24 cellular contexts compared by ENCODE assay signal in the genomic region with DNA sequence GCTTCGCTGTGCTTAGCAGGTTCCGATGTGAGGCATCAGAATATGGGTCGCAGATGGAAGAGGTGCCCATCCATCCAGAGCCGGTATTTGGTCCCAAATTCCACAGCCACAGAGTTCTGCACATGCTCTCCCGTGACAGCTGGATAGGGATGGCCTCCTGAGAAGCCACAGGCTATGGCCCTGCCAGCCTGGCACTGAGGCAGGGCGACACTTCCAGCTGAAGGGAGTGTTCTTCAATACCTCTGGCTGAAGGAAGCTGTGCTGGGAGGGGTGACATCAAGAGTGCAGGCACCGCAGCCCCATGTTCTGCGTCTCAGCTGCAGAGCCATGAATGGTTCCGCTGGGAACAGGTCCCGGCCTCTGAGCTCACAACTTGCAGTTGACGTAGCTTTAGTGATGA.
DNase-seq lines count a peak whose midpoint lies in the region; ATAC-seq and TF ChIP-seq lines count a peak whose summit lies in the region.
"Had no signal": no experiment of that assay in that cellular context is flagged by ENCODE, and none has a peak within 500 bp of the region (broad histone marks: within the 10 kb centered on the region; RNA-seq: fewer than 3 reads in every experiment).

No MANE protein-coding gene starts in this region.

- no peak overlapping the region for H3K4me3 ChIP-seq in right atrium auricular region
- H3K4me3 ChIP-seq in Panc1 (ENCODE audit: low read depth in 2 of 2, low read length in 2 of 2), result no peak overlapping the region
- H3K4me3 ChIP-seq in esophagus muscularis mucosa, result no peak overlapping the region
- no peak overlapping the region for H3K4me3 ChIP-seq in upper lobe of right lung
- H3K4me3 ChIP-seq in WERI-Rb-1 (ENCODE audit: low read depth, low read length), result no peak overlapping the region
- H3K4me3 ChIP-seq: A549; BLaER1 treated with 17β-estradiol and CSF1 and Interleukin-3, amounts not matched to agents 10 nM and 100 nM; GM12878 had no signal

- no TSS peak for BruUV-seq in Panc1 (replicated peaks; lab: Mats Ljungman, UMichigan)

- intact Hi-C loops in Right ventricle myocardium inferior (cut with DNase I), result no loop called here
- intact Hi-C loops in Panc1 (cut with micrococcal nuclease; ENCODE audit: unreplicated experiment), result no loop called here
- intact Hi-C loops in esophagus muscularis mucosa (cut with DNase I), result no loop called here
- intact Hi-C loops in upper lobe of right lung (cut with DNase I), result no loop called here

- H3K4me1 ChIP-seq in right atrium auricular region (no peaks in the 10 kb centered on the region), Panc1 (ENCODE audit: control insufficient read depth, insufficient read depth, low read length) (no peaks in the 10 kb centered on the region), esophagus muscularis mucosa (no peaks in the 10 kb centered on the region), upper lobe of right lung (no peaks in the 10 kb centered on the region)

- WGBS in esophagus muscularis mucosa, result 88% methylated on average over 10 of the region's 11 CpGs

- no peak for ATAC-seq in Right ventricle myocardium inferior
- 0 out of 2 replicates have a peak, but pooled peaks have one; percentile 42 for ATAC-seq in Panc1
- peak; percentile 10 for ATAC-seq in upper lobe of right lung
- ATAC-seq in GM18517 (IDR thresholded peaks at IDR 0.05; ENCODE audit: unreplicated experiment), result no peak
- ATAC-seq: A549, GM12878 had no signal

- no peaks in the 10 kb centered on the region for H3K9me3 ChIP-seq in right atrium auricular region
- H3K9me3 ChIP-seq in Panc1 (ENCODE audit: control insufficient read depth, insufficient read depth, low read depth, low read length), result no peaks in the 10 kb centered on the region
- no peaks in the 10 kb centered on the region for H3K9me3 ChIP-seq in esophagus muscularis mucosa
- no peaks in the 10 kb centered on the region for H3K9me3 ChIP-seq in upper lobe of right lung
- H3K9me3 ChIP-seq in WERI-Rb-1 (ENCODE audit: severe bottlenecking), result no peaks in the 10 kb centered on the region
- H3K9me3 ChIP-seq: A549; BLaER1 treated with 17β-estradiol and CSF1 and Interleukin-3, amounts not matched to agents 10 nM and 100 nM had no signal

- no peaks in the 10 kb centered on the region for H3K27me3 ChIP-seq in right atrium auricular region
- H3K27me3 ChIP-seq in Panc1 (ENCODE audit: control insufficient read depth, insufficient read depth, low read length), result peaks cover 20% of the 10 kb centered on the region
- H3K27me3 ChIP-seq in esophagus muscularis mucosa, result peaks cover 0 to 3% (median 0%) of the 10 kb centered on the region in 4 donors
- no peaks in the 10 kb centered on the region for H3K27me3 ChIP-seq in upper lobe of right lung
- H3K27me3 ChIP-seq in WERI-Rb-1 (ENCODE audit: insufficient read depth, low read depth, severe bottlenecking), result no peaks in the 10 kb centered on the region
- H3K27me3 ChIP-seq: BLaER1 treated with 17β-estradiol and CSF1 and Interleukin-3, amounts not matched to agents 10 nM and 100 nM had no signal

- no peak for TF ChIP-seq POLR2A in esophagus muscularis mucosa (IDR thresholded peaks at IDR 0.05; ENCODE audit: low read depth)

- DNase-seq in Right ventricle myocardium inferior (ENCODE audit: missing footprints) (peak; percentile 51), right atrium auricular region (ENCODE audit: low spot score) (no peak), Panc1 (ENCODE audit: low read depth, low spot score) (no peak), esophagus muscularis mucosa (ENCODE audit: extremely low spot score) (peak; percentile 72), upper lobe of right lung (no peak), iPS-NIHi11 (ENCODE audit: low spot score) (no peak), WERI-Rb-1 (no peak)
- DNase-seq: AML-193; CD4-positive, alpha-beta memory T cell; CD8-positive, alpha-beta memory T cell; COR-L47; DMS 273 treated with DMSO at 0.1 percent for 48 hours; DMS153; DMS53; DMS79; DND-41; EL; GDM1 had no signal

- no peak for TF ChIP-seq EP300 in esophagus muscularis mucosa (IDR thresholded peaks at IDR 0.05)

- no peak for TF ChIP-seq CTCF in right atrium auricular region (IDR thresholded peaks at IDR 0.05)
- no peak for TF ChIP-seq CTCF in Panc1 (IDR thresholded peaks at IDR 0.05)
- TF ChIP-seq CTCF in esophagus muscularis mucosa (IDR thresholded peaks at IDR 0.05), result no peak
- no peak for TF ChIP-seq CTCF in upper lobe of right lung (IDR thresholded peaks at IDR 0.05)
- no peak for TF ChIP-seq CTCF in WERI-Rb-1 (IDR thresholded peaks at IDR 0.05; ENCODE audit: low read depth, low read length)

- in situ Hi-C loops in Panc1 (cut with HindIII; ENCODE audit: low pct_unique_long_range_greater_than_20kb, low sequenced_read_pairs), result no loop called here

- POLR2A ChIA-PET in Panc1 (lab: Charles Lee), result no interaction called here

- no peaks in the 10 kb centered on the region for H3K36me3 ChIP-seq in right atrium auricular region
- no peaks in the 10 kb centered on the region for H3K36me3 ChIP-seq in Panc1 (ENCODE audit: control insufficient read depth, insufficient read depth, low read length)
- H3K36me3 ChIP-seq in esophagus muscularis mucosa, result no peaks in the 10 kb centered on the region
- H3K36me3 ChIP-seq in upper lobe of right lung, result no peaks in the 10 kb centered on the region
- H3K36me3 ChIP-seq in WERI-Rb-1, result no peaks in the 10 kb centered on the region
- H3K36me3 ChIP-seq: BLaER1 treated with 17β-estradiol and CSF1 and Interleukin-3, amounts not matched to agents 10 nM and 100 nM had no signal

- H3K27ac ChIP-seq in right atrium auricular region (no peak overlapping the region), Panc1 (ENCODE audit: low read length) (no peak overlapping the region), esophagus muscularis mucosa (replicated peaks in 1 of 4) (no peak overlapping the region), upper lobe of right lung (no peak overlapping the region), WERI-Rb-1 (no peak overlapping the region)
- H3K27ac ChIP-seq: 22Rv1; A549; BLaER1 treated with 17β-estradiol and CSF1 and Interleukin-3, amounts not matched to agents 10 nM and 100 nM; C4-2B had no signal

- CTCF ChIA-PET in Panc1 (lab: Charles Lee), result no interaction called here

Comparison
In these comparisons a context has a peak if more than half of its experiments do, and no peak if none do; other contexts are left out.
1. DNase-seq: peak in Right ventricle myocardium inferior (single experiment) and esophagus muscularis mucosa (single experiment); none in right atrium auricular region (single experiment), Panc1 (single experiment), upper lobe of right lung (single experiment), iPS-NIHi11 (single experiment) and WERI-Rb-1 (single experiment).
2. ATAC-seq: peak in Panc1 (single experiment) and upper lobe of right lung (single experiment); none in Right ventricle myocardium inferior (single experiment) and GM18517 (single experiment).